In genomic region chr17:44467108-44467507, GRCh38 we compare ENCODE assay signal across 20 cellular contexts. TPM values are rescaled to one million over a fixed set of nuclear protein-coding genes. Genes with fewer than 3 reads are reported as not detected.
DNase-seq lines count a peak whose midpoint lies in the region; ATAC-seq and TF ChIP-seq lines count a peak whose summit lies in the region.
"Had no signal": no experiment of that assay in that cellular context is flagged by ENCODE, and none has a peak within 500 bp of the region (broad histone marks: within the 10 kb centered on the region; RNA-seq: fewer than 3 reads in every experiment).

No MANE protein-coding gene starts in this region.

- H3K4me1 Mint-ChIP-seq in effector memory CD8-positive, alpha-beta T cell (ENCODE audit: low read depth in 2 of 2), result peaks cover 31 to 59% of the 10 kb centered on the region in 2 donors
- peaks cover 21% of the 10 kb centered on the region for H3K4me1 Mint-ChIP-seq in nephron

- intact Hi-C loops in right cardiac atrium (cut with DNase I) (no loop called here), left ventricle myocardium superior (cut with micrococcal nuclease) (no loop called here)

- TF ChIP-seq CTCF in nephron (IDR thresholded peaks at IDR 0.05; ENCODE audit: unreplicated experiment in 3 of 3), result no peak

- H3K4me3 ChIP-seq in right cardiac atrium (ENCODE audit: low read length), result peak overlapping the region; percentile 10
- H3K4me3 ChIP-seq in SJCRH30, result no peak overlapping the region
- H3K4me3 ChIP-seq: pancreas, smooth muscle cell had no signal

- H3K27ac ChIP-seq in right cardiac atrium (ENCODE audit: low read length) (no peak overlapping the region), SJCRH30 (no peak overlapping the region)
- H3K27ac ChIP-seq: pancreas, RWPE1 had no signal

- H3K27me3 ChIP-seq in right cardiac atrium (ENCODE audit: control insufficient read depth, insufficient read depth), result no peaks in the 10 kb centered on the region
- H3K27me3 ChIP-seq in SJCRH30, result no peaks in the 10 kb centered on the region
- H3K27me3 ChIP-seq: pancreas had no signal

- 21% methylated on average over 3 of the region's 3 CpGs for WGBS in right cardiac atrium

- H3K9me3 ChIP-seq in right cardiac atrium (ENCODE audit: control insufficient read depth, low read length) (no peaks in the 10 kb centered on the region), SJCRH30 (replicated peaks) (no peaks in the 10 kb centered on the region)
- H3K9me3 ChIP-seq: pancreas had no signal

- peaks cover 34% of the 10 kb centered on the region for H3K36me3 Mint-ChIP-seq in effector memory CD8-positive, alpha-beta T cell (ENCODE audit: insufficient read depth)
- H3K36me3 Mint-ChIP-seq in nephron (ENCODE audit: low read depth), result peaks cover 43% of the 10 kb centered on the region

- DNase-seq in right cardiac atrium (no peak), left ventricle myocardium superior (no peak), H4 (ENCODE audit: low spot score) (no peak), SJCRH30 (no peak)
- no peak for DNase-seq in effector memory CD8-positive, alpha-beta T cell
- DNase-seq: activated CD4-positive, alpha-beta T cell treated with anti-CD3 and anti-CD28 coated beads, Interleukin-2, amount 10 ng/mL, durations not matched to agents 24 days and 14 days; activated CD8-positive, alpha-beta memory T cell treated with anti-CD3 and anti-CD28 coated beads, Interleukin-2, amount 50 U/mL, for 48 hours; cerebellar nuclear complex; effector CD8-positive, alpha-beta T cell; NCI-H1105; NCI-H2081 treated with DMSO at 0.1 percent for 48 hours; NCI-H510A treated with DMSO at 0.1 percent for 48 hours; pancreas; stimulated activated CD4-positive, alpha-beta T cell treated with anti-CD3 and anti-CD28 coated beads, Interleukin-4, amount 100 ng/mL, for 4 hours had no signal

- no peaks in the 10 kb centered on the region for H3K4me1 ChIP-seq in right cardiac atrium (ENCODE audit: control insufficient read depth, insufficient read depth, low read length)
- H3K4me1 ChIP-seq in SJCRH30, result no peaks in the 10 kb centered on the region

- no peaks in the 10 kb centered on the region for H3K27me3 Mint-ChIP-seq in effector memory CD8-positive, alpha-beta T cell
- no peaks in the 10 kb centered on the region for H3K27me3 Mint-ChIP-seq in nephron (ENCODE audit: low read depth)
- H3K27me3 Mint-ChIP-seq: activated CD4-positive, alpha-beta T cell treated with anti-CD3 and anti-CD28 coated beads, Interleukin-2, amount 10 ng/mL, durations not matched to agents 24 days and 14 days had no signal

- no peak for ATAC-seq in right cardiac atrium
- ATAC-seq in left ventricle myocardium superior, result no peak
- ATAC-seq in effector memory CD8-positive, alpha-beta T cell (replicated peaks), result no peak
- no peak for ATAC-seq in GM19467 (IDR thresholded peaks at IDR 0.05; ENCODE audit: unreplicated experiment)
- no peak for ATAC-seq in GM18870 (IDR thresholded peaks at IDR 0.05; ENCODE audit: unreplicated experiment)
- ATAC-seq: pancreas had no signal

- no peaks in the 10 kb centered on the region for H3K9me3 Mint-ChIP-seq in effector memory CD8-positive, alpha-beta T cell
- H3K9me3 Mint-ChIP-seq in nephron, result no peaks in the 10 kb centered on the region
- H3K9me3 Mint-ChIP-seq: activated CD4-positive, alpha-beta T cell treated with anti-CD3 and anti-CD28 coated beads, Interleukin-2, amount 10 ng/mL, durations not matched to agents 24 days and 14 days had no signal

- H3K27ac Mint-ChIP-seq in effector memory CD8-positive, alpha-beta T cell, result peak overlapping the region; percentile 21 to 85
- H3K27ac Mint-ChIP-seq in nephron, result peak overlapping the region; percentile 7 to 58 (median 14)
- H3K27ac Mint-ChIP-seq: activated CD4-positive, alpha-beta T cell treated with anti-CD3 and anti-CD28 coated beads, Interleukin-2, amount 10 ng/mL, durations not matched to agents 24 days and 14 days had no signal

- H3K36me3 ChIP-seq in SJCRH30, result peaks cover 22% of the 10 kb centered on the region

- no peak overlapping the region for H3K4me3 Mint-ChIP-seq in effector memory CD8-positive, alpha-beta T cell
- H3K4me3 Mint-ChIP-seq in nephron, result no peak overlapping the region
- H3K4me3 Mint-ChIP-seq: activated CD4-positive, alpha-beta T cell treated with anti-CD3 and anti-CD28 coated beads, Interleukin-2, amount 10 ng/mL, durations not matched to agents 24 days and 14 days; CD14-positive monocyte had no signal

RNA-seq across cellular contexts. Expression of gene GPATCH8, which starts 36.1 kb away (rescaled TPM):
- total RNA-seq in right cardiac atrium (10 to 100 TPM; 32.4 to 35.9 (median 33.9) TPM), left ventricle myocardium superior (19.8 TPM)
- polyA plus RNA-seq in right cardiac atrium, result 21.3 TPM
- 7.4 and 15.0 TPM in 2 replicates for total RNA-seq in H4 (2014; rRNA removed; shearing (Covaris generic))
- 22.2 and 24.3 TPM in 2 replicates for total RNA-seq in SJCRH30 (2014; rRNA removed; shearing (Covaris generic))
